Comparison of ENCODE assay signal across 21 cellular contexts in genomic region chr3:102400142-102400541, GRCh38. TPM values are rescaled to one million over a fixed set of nuclear protein-coding genes. Genes with fewer than 3 reads are reported as not detected.
DNase-seq lines count a peak whose midpoint lies in the region; ATAC-seq, FAIRE-seq and TF ChIP-seq lines count a peak whose summit lies in the region.
"Had no signal": no experiment of that assay in that cellular context is flagged by ENCODE, and none has a peak within 500 bp of the region (broad histone marks: within the 10 kb centered on the region; RNA-seq: fewer than 3 reads in every experiment).

No MANE protein-coding gene starts in this region.

- H3K27ac ChIP-seq in astrocyte (ENCODE audit: low read depth, low read length) = peak overlapping the region; percentile 58
- H3K27ac ChIP-seq: 22Rv1, gastroesophageal sphincter, thoracic aorta had no signal

- no peaks in the 10 kb centered on the region for H3K36me3 ChIP-seq in astrocyte (ENCODE audit: insufficient read depth, low read length)
- H3K36me3 ChIP-seq: gastroesophageal sphincter, thoracic aorta had no signal

- no peaks in the 10 kb centered on the region for H3K9me3 ChIP-seq in astrocyte (ENCODE audit: insufficient read depth, low read depth, low read length)
- H3K9me3 ChIP-seq: gastroesophageal sphincter, thoracic aorta had no signal

- no peak overlapping the region for H3K4me3 Mint-ChIP-seq in astrocyte (ENCODE audit: unreplicated experiment)

- H3K27me3 ChIP-seq in astrocyte (ENCODE audit: insufficient read depth, low read length) = no peaks in the 10 kb centered on the region
- H3K27me3 ChIP-seq: gastroesophageal sphincter had no signal

- peaks cover 3% of the 10 kb centered on the region for H3K9me3 Mint-ChIP-seq in astrocyte (ENCODE audit: unreplicated experiment)

- H3K79me2 ChIP-seq in astrocyte (ENCODE audit: insufficient read depth, low read length) = no peaks in the 10 kb centered on the region

- H3K27ac Mint-ChIP-seq in astrocyte (ENCODE audit: unreplicated experiment) = peak overlapping the region; percentile 96

- H3K27me3 Mint-ChIP-seq in astrocyte (ENCODE audit: low read depth, unreplicated experiment) = no peaks in the 10 kb centered on the region

- no peak for TF ChIP-seq CTCF in astrocyte (IDR thresholded peaks at IDR 0.05; ENCODE audit: insufficient read depth, low read depth, low read length)

- ATAC-seq in HG02840 (IDR thresholded peaks at IDR 0.05; ENCODE audit: low FRiP score, unreplicated experiment) (no peak), GM18858 (IDR thresholded peaks at IDR 0.05; ENCODE audit: unreplicated experiment) (no peak)
- ATAC-seq: gastroesophageal sphincter, K562, right cardiac atrium had no signal

- H3K4me1 ChIP-seq in astrocyte (ENCODE audit: insufficient read depth, low read length) = peaks cover 16% of the 10 kb centered on the region
- H3K4me1 ChIP-seq: gastroesophageal sphincter had no signal

- H3K4me2 ChIP-seq in astrocyte (ENCODE audit: low read length) = peak overlapping the region; percentile 68

- no peak overlapping the region for H3K4me3 ChIP-seq in astrocyte (ENCODE audit: insufficient read depth, low read depth, low read length)
- H3K4me3 ChIP-seq: gastroesophageal sphincter, K562, thoracic aorta had no signal

- H4K20me1 ChIP-seq in astrocyte (ENCODE audit: insufficient read depth, low read length) = no peaks in the 10 kb centered on the region

- DNase-seq in DMS53 (lab: John Stamatoyannopoulos, UW) = peak; percentile 10
- no peak for DNase-seq in DMS53 treated with DMSO at 0.1 percent for 48 hours (lab: John Stamatoyannopoulos, UW; ENCODE audit: unreplicated experiment)
- DNase-seq in astrocyte (ENCODE audit: low read depth) = peak; percentile 17
- DNase-seq in iris pigment epithelial cell (ENCODE audit: low read depth) = peak; percentile 34
- DNase-seq in COLO829 (ENCODE audit: low spot score) = no peak
- DNase-seq in HuH-7 (ENCODE audit: low spot score) = no peak
- DNase-seq: activated CD4-positive, alpha-beta T cell treated with anti-CD3 and anti-CD28 coated beads for 4 hours; activated CD8-positive, alpha-beta memory T cell treated with anti-CD3 and anti-CD28 coated beads, Interleukin-2, amount 50 U/mL, for 48 hours; activated naive CD4-positive, alpha-beta T cell treated with Interleukin-2 at 50 U/mL for 16 hours; effector memory CD4-positive, alpha-beta T cell; right cardiac atrium; stimulated activated CD4-positive, alpha-beta T cell treated with anti-CD3 and anti-CD28 coated beads, Interleukin-4, amount 100 ng/mL, for 4 hours had no signal

- peak; percentile 37 for FAIRE-seq in astrocyte (lab: Jason Lieb, UNC)
- FAIRE-seq: G401.6, K562 had no signal

- no peaks in the 10 kb centered on the region for H3K36me3 Mint-ChIP-seq in astrocyte (ENCODE audit: low read depth, unreplicated experiment)

- H3K4me1 Mint-ChIP-seq in astrocyte (ENCODE audit: low read depth, unreplicated experiment) = peaks cover 31% of the 10 kb centered on the region

- H3K9ac ChIP-seq in astrocyte (ENCODE audit: low read length) = no peak overlapping the region

- peak overlapping the region; percentile 5 for H2AFZ ChIP-seq in astrocyte (ENCODE audit: low read depth, low read length)

RNA-seq across cellular contexts. Expression of gene ZPLD1, which starts 34.7 kb away (rescaled TPM):
- 0.45 and 0.60 TPM in 2 replicates for total RNA-seq in astrocyte
- total RNA-seq: cardiac septum, K562, mesenteric fat pad, thoracic aorta had no signal

Comparison
In these comparisons a context has a peak if more than half of its experiments do, and no peak if none do; other contexts are left out.
1. DNase-seq: peak in DMS53 (single experiment), astrocyte (single experiment) and iris pigment epithelial cell (single experiment); none in DMS53 treated with DMSO at 0.1 percent for 48 hours (single experiment), COLO829 (single experiment) and HuH-7 (single experiment).